In genomic region chr4:187603093-187603395, GRCh38 we compare ENCODE assay signal across 21 cellular contexts.
DNase-seq lines count a peak whose midpoint lies in the region; ATAC-seq and TF ChIP-seq lines count a peak whose summit lies in the region.
"Had no signal": no experiment of that assay in that cellular context is flagged by ENCODE, and none has a peak within 500 bp of the region (broad histone marks: within the 10 kb centered on the region; RNA-seq: fewer than 3 reads in every experiment).

No MANE protein-coding gene starts in this region.

- H3K4me3 ChIP-seq in A673 (ENCODE audit: low read depth, low read length, poor library complexity, severe bottlenecking) = no peak overlapping the region
- no peak overlapping the region for H3K4me3 ChIP-seq in HCT116 (replicated peaks in 1 of 2; ENCODE audit: low read depth in 1 of 2, low read length in 2 of 2)
- H3K4me3 ChIP-seq in body of pancreas = no peak overlapping the region
- H3K4me3 ChIP-seq: lung had no signal

- no peak for TF ChIP-seq RAD21 in HCT116 (IDR thresholded peaks at IDR 0.05; ENCODE audit: low read depth)

- intact Hi-C loops in A673 (cut with micrococcal nuclease; ENCODE audit: unreplicated experiment) (loop anchor here (5.0 kb wide), 1 partner anchor 876 kb away; no protein-coding TSS in a partner anchor), HCT116 (cut with micrococcal nuclease) (loop anchor here (5.0 to 10.0 kb wide), 3 partner anchors 658 to 876 kb away; no protein-coding TSS in a partner anchor), body of pancreas (cut with DNase I) (loop anchor here (10.0 kb wide), 1 partner anchor 1602 kb away; no protein-coding TSS in a partner anchor)

- no peak overlapping the region for H3K9ac ChIP-seq in HCT116 (ENCODE audit: low read length)

- no peaks in the 10 kb centered on the region for H4K20me1 ChIP-seq in HCT116 (ENCODE audit: insufficient read depth)

- no TSS peak for BruUV-seq in A673 (replicated peaks; lab: Mats Ljungman, UMichigan)
- BruUV-seq in HCT116 (replicated peaks; lab: Mats Ljungman, UMichigan) = no TSS peak

- ATAC-seq in HCT116 = no peak
- no peak for ATAC-seq in body of pancreas
- no peak for ATAC-seq in HG03097 (IDR thresholded peaks at IDR 0.05; ENCODE audit: low FRiP score, unreplicated experiment)
- ATAC-seq: sciatic nerve; stimulated activated naive B cell treated with anti-CD40 and anti-IgM and Interleukin-4, amounts not matched to agents 10 μg/mL and 1 μg/mL and 100 μg/mL, for 72 hours had no signal

- H3K27me3 ChIP-seq in A673 (replicated peaks; ENCODE audit: insufficient read depth, low read depth, low read length, poor library complexity) = no peaks in the 10 kb centered on the region
- no peaks in the 10 kb centered on the region for H3K27me3 ChIP-seq in HCT116 (ENCODE audit: insufficient read depth, low read length)
- no peaks in the 10 kb centered on the region for H3K27me3 ChIP-seq in body of pancreas

- H3K4me3 Mint-ChIP-seq in mesothelial cell of epicardium = no peak overlapping the region
- H3K4me3 Mint-ChIP-seq: activated naive CD4-positive, alpha-beta T cell treated with anti-CD3 and anti-CD28 coated beads, Interleukin-2, amount 10 ng/mL, durations not matched to agents 7 days and 5 days; central memory CD8-positive, alpha-beta T cell; stimulated activated naive B cell treated with anti-CD40 and anti-IgM and Interleukin-4, amounts not matched to agents 10 μg/mL and 1 μg/mL and 100 μg/mL, for 72 hours had no signal

- WGBS in body of pancreas, 2 donors = 74 to 84% methylated on average over 2 of the region's 2 CpGs

- no peak overlapping the region for H3K27ac Mint-ChIP-seq in mesothelial cell of epicardium
- H3K27ac Mint-ChIP-seq: activated naive CD4-positive, alpha-beta T cell treated with anti-CD3 and anti-CD28 coated beads, Interleukin-2, amount 10 ng/mL, durations not matched to agents 7 days and 5 days; stimulated activated naive B cell treated with anti-CD40 and anti-IgM and Interleukin-4, amounts not matched to agents 10 μg/mL and 1 μg/mL and 100 μg/mL, for 72 hours had no signal

- H3K27me3 Mint-ChIP-seq in mesothelial cell of epicardium (ENCODE audit: low read depth) = peaks cover 2% of the 10 kb centered on the region
- H3K27me3 Mint-ChIP-seq: activated naive CD4-positive, alpha-beta T cell treated with anti-CD3 and anti-CD28 coated beads, Interleukin-2, amount 10 ng/mL, durations not matched to agents 7 days and 5 days; central memory CD8-positive, alpha-beta T cell; stimulated activated naive B cell treated with anti-CD40 and anti-IgM and Interleukin-4, amounts not matched to agents 10 μg/mL and 1 μg/mL and 100 μg/mL, for 72 hours had no signal

- H3K36me3 Mint-ChIP-seq in mesothelial cell of epicardium = no peaks in the 10 kb centered on the region
- H3K36me3 Mint-ChIP-seq: activated naive CD4-positive, alpha-beta T cell treated with anti-CD3 and anti-CD28 coated beads, Interleukin-2, amount 10 ng/mL, durations not matched to agents 7 days and 5 days; stimulated activated naive B cell treated with anti-CD40 and anti-IgM and Interleukin-4, amounts not matched to agents 10 μg/mL and 1 μg/mL and 100 μg/mL, for 72 hours had no signal

- peak overlapping the region; percentile 78 for H3K4me2 ChIP-seq in HCT116 (ENCODE audit: low read length)

- H3K9me2 ChIP-seq in HCT116 (ENCODE audit: insufficient read depth) = no peaks in the 10 kb centered on the region

- no peaks in the 10 kb centered on the region for H3K9me3 Mint-ChIP-seq in mesothelial cell of epicardium
- H3K9me3 Mint-ChIP-seq: activated naive CD4-positive, alpha-beta T cell treated with anti-CD3 and anti-CD28 coated beads, Interleukin-2, amount 10 ng/mL, durations not matched to agents 7 days and 5 days had no signal

- H3K36me3 ChIP-seq in A673 (ENCODE audit: insufficient read depth, low read length, poor library complexity, severe bottlenecking) (no peaks in the 10 kb centered on the region), HCT116 (ENCODE audit: control insufficient read depth in 1 of 2, insufficient read depth in 2 of 2, low read length in 2 of 2) (no peaks in the 10 kb centered on the region), body of pancreas (replicated peaks in 1 of 2; ENCODE audit: insufficient read depth in 1 of 2, low read depth in 2 of 2) (no peaks in the 10 kb centered on the region)

- no peaks in the 10 kb centered on the region for H3K9me3 ChIP-seq in A673 (ENCODE audit: low read depth, low read length, poor library complexity, severe bottlenecking)
- H3K9me3 ChIP-seq in HCT116 (ENCODE audit: control insufficient read depth in 1 of 2, insufficient read depth in 1 of 2, low read depth in 1 of 2, low read length in 2 of 2) = no peaks in the 10 kb centered on the region
- H3K9me3 ChIP-seq in body of pancreas = no peaks in the 10 kb centered on the region

- peaks cover 27% of the 10 kb centered on the region for H3K4me1 ChIP-seq in A673 (ENCODE audit: insufficient read depth, low read length, poor library complexity, severe bottlenecking)
- H3K4me1 ChIP-seq in HCT116 (ENCODE audit: control insufficient read depth in 1 of 2, insufficient read depth in 2 of 2, low read length in 2 of 2) = peaks cover 11 to 27% of the 10 kb centered on the region in 2 experiments
- no peaks in the 10 kb centered on the region for H3K4me1 ChIP-seq in body of pancreas

- TF ChIP-seq POLR2A in HCT116 (IDR thresholded peaks at IDR 0.05; ENCODE audit: borderline replicate concordance, extremely low read depth, insufficient read depth, insufficient read length) (no peak), body of pancreas (IDR thresholded peaks at IDR 0.05) (no peak)

- H3K27ac ChIP-seq in A673 (ENCODE audit: low read depth, low read length, poor library complexity, severe bottlenecking) (peak overlapping the region; percentile 4), HCT116 (ENCODE audit: low read depth, low read length) (no peak overlapping the region), body of pancreas (no peak overlapping the region)
- H3K27ac ChIP-seq: HL-60 had no signal

- peaks cover 29% of the 10 kb centered on the region for H3K4me1 Mint-ChIP-seq in mesothelial cell of epicardium
- H3K4me1 Mint-ChIP-seq: activated naive CD4-positive, alpha-beta T cell treated with anti-CD3 and anti-CD28 coated beads, Interleukin-2, amount 10 ng/mL, durations not matched to agents 7 days and 5 days; central memory CD8-positive, alpha-beta T cell; stimulated activated naive B cell treated with anti-CD40 and anti-IgM and Interleukin-4, amounts not matched to agents 10 μg/mL and 1 μg/mL and 100 μg/mL, for 72 hours had no signal

- H2AFZ ChIP-seq in HCT116 (ENCODE audit: low read depth, low read length, poor library complexity, severe bottlenecking) = peak overlapping the region; percentile 94

- TF ChIP-seq CTCF in A673 (conservative IDR thresholded peaks at IDR 0.05; ENCODE audit: low read depth, low read length) (no peak), HCT116 (IDR thresholded peaks at IDR 0.05 in 2 of 3, conservative IDR thresholded peaks at IDR 0.05 in 1 of 3; ENCODE audit: borderline replicate concordance in 1 of 3, insufficient read depth in 1 of 3, low read depth in 2 of 3, low read length in 2 of 3) (no peak), mesothelial cell of epicardium (IDR thresholded peaks at IDR 0.05; ENCODE audit: unreplicated experiment) (no peak), body of pancreas (IDR thresholded peaks at IDR 0.05) (no peak)

- DNase-seq in A673 (ENCODE audit: low spot score) (peak; percentile 33), HCT116 (ENCODE audit: low read depth, low spot score) (no peak), astrocyte of the hippocampus (ENCODE audit: low read depth, low spot score) (peak; percentile 90), glomerular visceral epithelial cell (ENCODE audit: extremely low spot score) (peak; percentile 77), DMS53 treated with DMSO at 0.1 percent for 48 hours (lab: John Stamatoyannopoulos, UW; ENCODE audit: unreplicated experiment) (no peak), mesothelial cell of epicardium (ENCODE audit: low spot score in 2 of 2, unreplicated experiment in 2 of 2) (no peak), body of pancreas (no peak)
- DNase-seq: 8988T; activated CD4-positive, CD25-positive, alpha-beta regulatory T cell treated with anti-CD3 and anti-CD28 coated beads, Interleukin-2, amount 50 U/mL, for 72 hours; activated CD8-positive, alpha-beta memory T cell treated with anti-CD3 and anti-CD28 coated beads, Interleukin-2, amount 50 U/mL, for 48 hours; activated naive CD4-positive, alpha-beta T cell treated with anti-CD3 and anti-CD28 coated beads, Interleukin-2, amount 10 ng/mL, durations not matched to agents 7 days and 5 days; Kasumi-1; NCI-H1694 treated with DMSO at 0.1 percent for 48 hours; NCI-H524; stimulated activated naive B cell treated with anti-CD40 and anti-IgM and Interleukin-4, amounts not matched to agents 10 μg/mL and 1 μg/mL and 100 μg/mL, for 72 hours; T-helper 1 cell had no signal

- CTCF ChIA-PET in A673 (lab: Charles Lee) = no interaction called here
- CTCF ChIA-PET in HCT116 (lab: Charles Lee) = no interaction called here

- RAD21 ChIA-PET in HCT116 (lab: Charles Lee; ENCODE audit: low non-redundant PET in 1 of 2, low total read pairs in 2 of 2, uncharacterized antibody in 2 of 2, unreplicated experiment in 2 of 2) = no interaction called here

- H3K79me2 ChIP-seq in HCT116 (ENCODE audit: insufficient read depth, low read length) = no peaks in the 10 kb centered on the region

- POLR2A ChIA-PET in A673 (lab: Charles Lee; ENCODE audit: low non-redundant PET) (no interaction called here), HCT116 (lab: Charles Lee) (no interaction called here)

TF ChIP-seq in HCT116, 20 proteins besides CTCF, POLR2A, EP300 and RAD21 (continues in another document):
- TF ChIP-seq SRF (IDR thresholded peaks at IDR 0.05; ENCODE audit: low read depth) = no peak
- TF ChIP-seq JUND (IDR thresholded peaks at IDR 0.05) = no peak
- TF ChIP-seq CBX3 (IDR thresholded peaks at IDR 0.05; ENCODE audit: low read depth) = no peak; the same call in 1 of the 2 replicates
- no peak for TF ChIP-seq ZFX (IDR thresholded peaks at IDR 0.05)
- TF ChIP-seq EZH2phosphoT487 (IDR thresholded peaks at IDR 0.05; ENCODE audit: borderline replicate concordance) = no peak

Comparison
In these comparisons a context has a peak if more than half of its experiments do, and no peak if none do; other contexts are left out.
1. DNase-seq: peak in A673 (single experiment), astrocyte of the hippocampus (single experiment) and glomerular visceral epithelial cell (single experiment); none in HCT116 (single experiment), DMS53 treated with DMSO at 0.1 percent for 48 hours (single experiment), mesothelial cell of epicardium (0 of 2) and body of pancreas (0 of 4).